In the genomic region with DNA sequence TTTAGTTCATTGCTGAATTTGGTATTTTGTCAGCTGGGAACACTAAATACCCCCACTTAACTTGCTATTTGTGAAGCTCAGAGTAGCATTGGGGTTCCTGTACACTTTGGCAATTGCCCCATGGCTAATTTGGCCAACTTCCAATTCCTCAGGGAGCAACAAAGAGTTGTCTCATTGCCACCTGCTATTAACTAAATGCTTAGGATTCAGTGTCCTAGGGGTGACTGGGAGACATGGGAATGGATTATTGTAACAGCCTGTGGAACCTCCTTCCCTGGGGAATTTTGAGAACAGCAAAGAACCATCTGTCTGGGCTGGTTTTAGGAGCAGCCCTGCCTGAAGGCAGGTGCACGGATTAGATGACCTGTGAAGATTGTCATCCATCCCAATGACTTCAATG, we compare ENCODE assay signal across 17 cellular contexts.
DNase-seq lines count a peak whose midpoint lies in the region; ATAC-seq and TF ChIP-seq lines count a peak whose summit lies in the region.
"Had no signal": no experiment of that assay in that cellular context is flagged by ENCODE, and none has a peak within 500 bp of the region (broad histone marks: within the 10 kb centered on the region; RNA-seq: fewer than 3 reads in every experiment).

No MANE protein-coding gene starts in this region.

- ATAC-seq in GM19351 (IDR thresholded peaks at IDR 0.05; ENCODE audit: unreplicated experiment) (no peak), GM18505 (IDR thresholded peaks at IDR 0.05; ENCODE audit: unreplicated experiment) (no peak), HG02798 (IDR thresholded peaks at IDR 0.05; ENCODE audit: poor library complexity, unreplicated experiment) (no peak)
- ATAC-seq: activated T-helper 17 cell treated with anti-CD3 and anti-CD28 coated beads, Interleukin-2, amount 50 U/mL, for 72 hours; effector memory CD8-positive, alpha-beta T cell; left lobe of liver; stimulated activated effector memory CD8-positive, alpha-beta T cell treated with anti-CD3 and anti-CD28 coated beads, Interleukin-12 subunit alpha, Interleukin-12 subunit beta, amount 100 ng/mL, for 72 hours; T-cell had no signal

- 60 to 90% methylated on average over 1 of the region's 1 CpG for WGBS in sigmoid colon, 2 donors

- in situ Hi-C loops in G401 (cut with HindIII; ENCODE audit: low sequenced_read_pairs): no loop called here

- intact Hi-C loops in sigmoid colon (cut with DNase I): no loop called here

- H3K36me3 ChIP-seq in sigmoid colon: no peaks in the 10 kb centered on the region
- H3K36me3 ChIP-seq: ascending aorta, heart left ventricle had no signal

- TF ChIP-seq POLR2A in GM18505 (IDR thresholded peaks at IDR 0.05; ENCODE audit: borderline replicate concordance, extremely low read depth, insufficient read depth, insufficient read length) (no peak), sigmoid colon (IDR thresholded peaks at IDR 0.05) (no peak)

- peak overlapping the region in 1 of 4 donors; percentile 23 for H3K27ac ChIP-seq in sigmoid colon
- H3K27ac ChIP-seq: ascending aorta, heart left ventricle had no signal

- H3K4me3 ChIP-seq in AG10803 (ENCODE audit: low read length): no peak overlapping the region
- no peak overlapping the region for H3K4me3 ChIP-seq in sigmoid colon
- H3K4me3 ChIP-seq: ascending aorta, heart left ventricle had no signal

- peaks cover 0 to 15% (median 9%) of the 10 kb centered on the region in 4 donors for H3K4me1 ChIP-seq in sigmoid colon
- H3K4me1 ChIP-seq: ascending aorta had no signal

- DNase-seq in AG10803 (ENCODE audit: low read depth) (peak; percentile 27), G401 (ENCODE audit: low spot score) (peak; percentile 64), NCI-H446 (lab: John Stamatoyannopoulos, UW) (peak; percentile 19 to 82), foreskin melanocyte (peak; percentile 11), sigmoid colon (no peak)
- DNase-seq: activated CD4-positive, alpha-beta T cell treated with anti-CD3 and anti-CD28 coated beads, Interleukin-2, amount 10 ng/mL, durations not matched to agents 7 days and 5 days; effector memory CD8-positive, alpha-beta T cell; stimulated activated CD4-positive, alpha-beta T cell treated with anti-CD3 and anti-CD28 coated beads, Interleukin-2, amount 100 ng/mL, for 24 hours; T-cell had no signal

- TF ChIP-seq EP300 in sigmoid colon (IDR thresholded peaks at IDR 0.05): no peak

- no peaks in the 10 kb centered on the region for H3K27me3 ChIP-seq in sigmoid colon
- H3K27me3 ChIP-seq: ascending aorta, heart left ventricle had no signal

- H3K9me3 ChIP-seq in sigmoid colon: no peaks in the 10 kb centered on the region
- H3K9me3 ChIP-seq: ascending aorta, heart left ventricle had no signal

- no peak for TF ChIP-seq CTCF in AG10803 (conservative IDR thresholded peaks at IDR 0.05; ENCODE audit: low read length)
- TF ChIP-seq CTCF in sigmoid colon (IDR thresholded peaks at IDR 0.05): no peak
